Comparison of ENCODE assay signal across 13 cellular contexts in the genomic region with DNA sequence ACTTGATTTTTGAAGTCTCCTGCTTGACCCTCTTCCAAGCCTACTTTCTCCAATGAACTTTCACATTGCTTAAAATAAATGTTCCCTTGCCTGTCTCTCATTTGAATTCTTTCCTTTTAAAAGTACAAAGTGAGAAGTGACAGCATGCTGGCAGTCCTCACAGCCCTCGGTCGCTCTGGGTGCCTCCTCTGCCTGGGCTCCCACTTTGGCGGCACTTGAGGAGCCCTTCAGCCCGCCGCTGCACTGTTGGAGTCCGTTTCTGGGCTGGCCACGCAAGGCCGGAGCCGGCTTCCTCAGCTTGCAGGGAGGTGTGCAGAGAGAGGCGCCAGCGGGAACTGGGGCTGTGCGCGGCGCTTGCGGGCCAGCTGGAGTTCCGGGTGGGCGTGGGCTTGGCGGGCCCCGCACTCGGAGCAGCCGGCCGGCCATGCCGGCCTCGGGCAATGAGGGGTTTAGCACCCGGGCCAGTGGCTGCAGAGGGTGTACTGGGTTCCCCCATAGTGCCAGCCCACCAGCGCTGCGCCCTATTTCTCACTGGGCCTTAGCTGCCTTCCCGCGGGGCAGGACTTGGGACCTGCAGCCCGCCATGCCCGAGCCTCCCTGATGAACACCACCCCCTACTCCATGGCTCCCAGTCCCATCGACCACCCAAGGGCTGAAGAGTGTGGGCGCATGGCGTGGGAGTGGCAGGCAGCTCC. TPM values are rescaled to one million over a fixed set of nuclear protein-coding genes. Genes with fewer than 3 reads are reported as not detected.
DNase-seq lines count a peak whose midpoint lies in the region; ATAC-seq and TF ChIP-seq lines count a peak whose summit lies in the region.
"Had no signal": no experiment of that assay in that cellular context is flagged by ENCODE, and none has a peak within 500 bp of the region (broad histone marks: within the 10 kb centered on the region; RNA-seq: fewer than 3 reads in every experiment).

No MANE protein-coding gene starts in this region.

- H3K9me3 ChIP-seq in HAP-1 = no peaks in the 10 kb centered on the region
- H3K9me3 ChIP-seq in upper lobe of right lung = no peaks in the 10 kb centered on the region
- H3K9me3 ChIP-seq: MG63, thoracic aorta had no signal

- H3K4me1 ChIP-seq in HAP-1 (peaks cover 21% of the 10 kb centered on the region), upper lobe of right lung (peaks cover 11% of the 10 kb centered on the region)

- ATAC-seq in left ventricle myocardium superior (peak; percentile 72), upper lobe of right lung (no peak)
- no peak for ATAC-seq in stimulated activated memory B cell treated with anti-CD40 and anti-IgM and Interleukin-4, amounts not matched to agents 10 μg/mL and 1 μg/mL and 100 μg/mL, for 72 hours

- H3K27me3 ChIP-seq in HAP-1 (ENCODE audit: low read depth) (no peaks in the 10 kb centered on the region), upper lobe of right lung (no peaks in the 10 kb centered on the region)

- peak overlapping the region; percentile 96 for H3K27ac Mint-ChIP-seq in activated T-cell treated with anti-CD3 and anti-CD28 coated beads, Interleukin-2, amount 50 U/mL, for 24 hours
- H3K27ac Mint-ChIP-seq in activated T-helper 1 cell treated with anti-CD3 and anti-CD28 coated beads, Interleukin-12 subunit alpha, Interleukin-12 subunit beta, Interleukin-2, Interleukin-4 antibody, amounts not matched to agents 30 ng/mL and 10 ng/mL and 1 ng/mL, durations not matched to agents 14 hours and 24 hours and 36 hours = peak overlapping the region; percentile 89
- H3K27ac Mint-ChIP-seq in stimulated activated memory B cell treated with anti-CD40 and anti-IgM and Interleukin-4, amounts not matched to agents 10 μg/mL and 1 μg/mL and 100 μg/mL, for 72 hours = peak overlapping the region; percentile 79
- H3K27ac Mint-ChIP-seq: nephron had no signal

- H3K36me3 ChIP-seq in HAP-1 (replicated peaks) (no peaks in the 10 kb centered on the region), upper lobe of right lung (no peaks in the 10 kb centered on the region)
- H3K36me3 ChIP-seq: MG63, thoracic aorta had no signal

- H3K27ac ChIP-seq in upper lobe of right lung = no peak overlapping the region
- H3K27ac ChIP-seq: thoracic aorta had no signal

- H3K27me3 Mint-ChIP-seq in activated T-cell treated with anti-CD3 and anti-CD28 coated beads, Interleukin-2, amount 50 U/mL, for 24 hours = no peaks in the 10 kb centered on the region
- H3K27me3 Mint-ChIP-seq in activated T-helper 1 cell treated with anti-CD3 and anti-CD28 coated beads, Interleukin-12 subunit alpha, Interleukin-12 subunit beta, Interleukin-2, Interleukin-4 antibody, amounts not matched to agents 30 ng/mL and 10 ng/mL and 1 ng/mL, durations not matched to agents 14 hours and 24 hours and 36 hours (ENCODE audit: insufficient read depth) = peaks cover 12% of the 10 kb centered on the region
- no peaks in the 10 kb centered on the region for H3K27me3 Mint-ChIP-seq in stimulated activated memory B cell treated with anti-CD40 and anti-IgM and Interleukin-4, amounts not matched to agents 10 μg/mL and 1 μg/mL and 100 μg/mL, for 72 hours

- intact Hi-C loops in activated T-helper 1 cell treated with anti-CD3 and anti-CD28 coated beads, Interleukin-12 subunit alpha, Interleukin-12 subunit beta, Interleukin-2, Interleukin-4 antibody, amounts not matched to agents 30 ng/mL and 10 ng/mL and 1 ng/mL, durations not matched to agents 14 hours and 24 hours and 36 hours (cut with micrococcal nuclease) = loop anchor here (1.0 to 5.0 kb wide), 15 partner anchors 7 to 397 kb away; partner anchors contain the start of genes BPHL, RIPK1, SERPINB6 and WRNIP1
- intact Hi-C loops in left ventricle myocardium superior (cut with micrococcal nuclease) = no loop called here
- intact Hi-C loops in upper lobe of right lung (cut with DNase I) = loop anchor here (10.0 kb wide), 2 partner anchors 95 to 145 kb away; partner anchors contain the start of gene SERPINB1

- H3K4me1 Mint-ChIP-seq in activated T-cell treated with anti-CD3 and anti-CD28 coated beads, Interleukin-2, amount 50 U/mL, for 24 hours (ENCODE audit: low read depth) = peaks cover 69% of the 10 kb centered on the region
- H3K4me1 Mint-ChIP-seq in activated T-helper 1 cell treated with anti-CD3 and anti-CD28 coated beads, Interleukin-12 subunit alpha, Interleukin-12 subunit beta, Interleukin-2, Interleukin-4 antibody, amounts not matched to agents 30 ng/mL and 10 ng/mL and 1 ng/mL, durations not matched to agents 14 hours and 24 hours and 36 hours (ENCODE audit: low read depth) = peaks cover 55% of the 10 kb centered on the region
- peaks cover 43% of the 10 kb centered on the region for H3K4me1 Mint-ChIP-seq in stimulated activated memory B cell treated with anti-CD40 and anti-IgM and Interleukin-4, amounts not matched to agents 10 μg/mL and 1 μg/mL and 100 μg/mL, for 72 hours

- no peak for TF ChIP-seq CTCF in upper lobe of right lung (IDR thresholded peaks at IDR 0.05)

- H3K4me3 ChIP-seq in HAP-1 = no peak overlapping the region
- no peak overlapping the region for H3K4me3 ChIP-seq in upper lobe of right lung
- H3K4me3 ChIP-seq: MG63, thoracic aorta had no signal

- CTCF ChIA-PET in HEK293T (lab: Yijun Ruan, JAX) = interaction anchor here (1.4 to 2.1 kb wide), 2 partner anchors 13 to 148 kb away, joined by 3 to 7 read pairs; no protein-coding TSS in a partner anchor

- POLR2A ChIA-PET in HEK293T (lab: Yijun Ruan, JAX) = no interaction called here

- no peak for DNase-seq in activated T-cell treated with anti-CD3 and anti-CD28 coated beads, Interleukin-2, amount 50 U/mL, for 24 hours
- DNase-seq in activated T-cell treated with anti-CD3 and anti-CD28 coated beads for 4 hours = no peak
- DNase-seq in activated T-helper 1 cell treated with anti-CD3 and anti-CD28 coated beads, Interleukin-12 subunit alpha, Interleukin-12 subunit beta, Interleukin-2, Interleukin-4 antibody, amounts not matched to agents 30 ng/mL and 10 ng/mL and 1 ng/mL, durations not matched to agents 14 hours and 24 hours and 36 hours (ENCODE audit: low spot score) = no peak
- peak; percentile 72 for DNase-seq in left ventricle myocardium superior
- no peak for DNase-seq in HEK293T (ENCODE audit: extremely low spot score)
- DNase-seq in HAP-1 (ENCODE audit: low spot score in 2 of 2) = no peak
- DNase-seq in upper lobe of right lung = no peak
- DNase-seq: MG63, NCI-H2081, NCI-H748 treated with DMSO at 0.1 percent for 48 hours had no signal

- in situ Hi-C loops in HAP-1 (cut with MboI; ENCODE audit: low sequenced_read_pairs) = no loop called here

- peaks cover 19% of the 10 kb centered on the region for H3K9me3 Mint-ChIP-seq in activated T-cell treated with anti-CD3 and anti-CD28 coated beads, Interleukin-2, amount 50 U/mL, for 24 hours
- H3K9me3 Mint-ChIP-seq in activated T-helper 1 cell treated with anti-CD3 and anti-CD28 coated beads, Interleukin-12 subunit alpha, Interleukin-12 subunit beta, Interleukin-2, Interleukin-4 antibody, amounts not matched to agents 30 ng/mL and 10 ng/mL and 1 ng/mL, durations not matched to agents 14 hours and 24 hours and 36 hours = peaks cover 18% of the 10 kb centered on the region
- peaks cover 2% of the 10 kb centered on the region for H3K9me3 Mint-ChIP-seq in stimulated activated memory B cell treated with anti-CD40 and anti-IgM and Interleukin-4, amounts not matched to agents 10 μg/mL and 1 μg/mL and 100 μg/mL, for 72 hours
- H3K9me3 Mint-ChIP-seq: nephron had no signal

- H3K36me3 Mint-ChIP-seq in activated T-cell treated with anti-CD3 and anti-CD28 coated beads, Interleukin-2, amount 50 U/mL, for 24 hours (ENCODE audit: low read depth) = peaks cover 42% of the 10 kb centered on the region
- peaks cover 26% of the 10 kb centered on the region for H3K36me3 Mint-ChIP-seq in activated T-helper 1 cell treated with anti-CD3 and anti-CD28 coated beads, Interleukin-12 subunit alpha, Interleukin-12 subunit beta, Interleukin-2, Interleukin-4 antibody, amounts not matched to agents 30 ng/mL and 10 ng/mL and 1 ng/mL, durations not matched to agents 14 hours and 24 hours and 36 hours (ENCODE audit: low read depth)
- H3K36me3 Mint-ChIP-seq in stimulated activated memory B cell treated with anti-CD40 and anti-IgM and Interleukin-4, amounts not matched to agents 10 μg/mL and 1 μg/mL and 100 μg/mL, for 72 hours = no peaks in the 10 kb centered on the region

- peak overlapping the region; percentile 44 for H3K4me3 Mint-ChIP-seq in activated T-cell treated with anti-CD3 and anti-CD28 coated beads, Interleukin-2, amount 50 U/mL, for 24 hours
- no peak overlapping the region for H3K4me3 Mint-ChIP-seq in activated T-helper 1 cell treated with anti-CD3 and anti-CD28 coated beads, Interleukin-12 subunit alpha, Interleukin-12 subunit beta, Interleukin-2, Interleukin-4 antibody, amounts not matched to agents 30 ng/mL and 10 ng/mL and 1 ng/mL, durations not matched to agents 14 hours and 24 hours and 36 hours
- H3K4me3 Mint-ChIP-seq in stimulated activated memory B cell treated with anti-CD40 and anti-IgM and Interleukin-4, amounts not matched to agents 10 μg/mL and 1 μg/mL and 100 μg/mL, for 72 hours = no peak overlapping the region
- H3K4me3 Mint-ChIP-seq: nephron had no signal

TF ChIP-seq in HEK293T, 16 proteins besides CTCF, POLR2A, EP300 and RAD21 (continues in another document):
- TF ChIP-seq FOXM1 (IDR thresholded peaks at IDR 0.05; ENCODE audit: borderline replicate concordance) = no peak
- no peak for TF ChIP-seq CTBP1 (IDR thresholded peaks at IDR 0.05; ENCODE audit: borderline replicate concordance)
- TF ChIP-seq ZNF384 (IDR thresholded peaks at IDR 0.05) = no peak
- TF ChIP-seq FOXA1 (IDR thresholded peaks at IDR 0.05) = no peak
- TF ChIP-seq FOXK2 (IDR thresholded peaks at IDR 0.05) = no peak
- no peak for TF ChIP-seq ARNT (IDR thresholded peaks at IDR 0.05)
- TF ChIP-seq SP1 (IDR thresholded peaks at IDR 0.05) = no peak
- no peak for TF ChIP-seq HDGF (IDR thresholded peaks at IDR 0.05; ENCODE audit: borderline replicate concordance)
- TF ChIP-seq ELF4 (IDR thresholded peaks at IDR 0.05) = no peak
- no peak for TF ChIP-seq NFRKB (IDR thresholded peaks at IDR 0.05)
- TF ChIP-seq BHLHE40 (IDR thresholded peaks at IDR 0.05; ENCODE audit: borderline replicate concordance) = no peak

RNA-seq across cellular contexts. Expression of gene SERPINB6, which starts 31.9 kb away (rescaled TPM):
- 33.7 and 34.9 TPM in 2 replicates for total RNA-seq in activated T-helper 1 cell treated with anti-CD3 and anti-CD28 coated beads, Interleukin-12 subunit alpha, Interleukin-12 subunit beta, Interleukin-2, Interleukin-4 antibody, amounts not matched to agents 30 ng/mL and 10 ng/mL and 1 ng/mL, durations not matched to agents 14 hours and 24 hours and 36 hours
- total RNA-seq in left ventricle myocardium superior (277 TPM), upper lobe of right lung (157 TPM)

RNA-seq across cellular contexts. Expression of gene SERPINB9, which starts 36.4 kb away (rescaled TPM):
- total RNA-seq in activated T-helper 1 cell treated with anti-CD3 and anti-CD28 coated beads, Interleukin-12 subunit alpha, Interleukin-12 subunit beta, Interleukin-2, Interleukin-4 antibody, amounts not matched to agents 30 ng/mL and 10 ng/mL and 1 ng/mL, durations not matched to agents 14 hours and 24 hours and 36 hours = 86.8 and 87.2 TPM in 2 replicates
- total RNA-seq in left ventricle myocardium superior (2.9 TPM), upper lobe of right lung (12.4 TPM)
